Comparison of ENCODE assay signal across 1 cellular context in the genomic region with DNA sequence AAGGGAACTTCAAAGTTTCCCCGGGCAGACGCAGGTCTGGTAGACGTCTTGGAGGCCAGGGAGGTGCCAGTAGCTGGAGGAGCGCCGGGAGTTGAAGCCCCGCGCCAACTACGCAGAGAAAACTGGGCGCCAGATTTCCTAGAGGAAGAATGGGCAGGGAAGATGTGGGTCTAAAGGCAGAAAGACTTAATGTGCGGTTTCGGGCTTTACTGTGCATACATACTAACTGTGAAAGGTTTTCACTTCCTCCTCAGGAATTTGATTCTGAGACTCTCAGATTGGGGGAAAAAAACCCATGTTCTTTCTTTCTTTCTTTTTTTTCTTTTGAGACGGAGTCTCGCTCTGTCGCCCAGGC.
TF ChIP-seq lines count a peak whose summit lies in the region.

No MANE protein-coding gene starts in this region.

TF ChIP-seq in H1, 55 proteins besides CTCF, POLR2A, EP300 and RAD21 (continued from another document):
- TF ChIP-seq, protein P1, sequence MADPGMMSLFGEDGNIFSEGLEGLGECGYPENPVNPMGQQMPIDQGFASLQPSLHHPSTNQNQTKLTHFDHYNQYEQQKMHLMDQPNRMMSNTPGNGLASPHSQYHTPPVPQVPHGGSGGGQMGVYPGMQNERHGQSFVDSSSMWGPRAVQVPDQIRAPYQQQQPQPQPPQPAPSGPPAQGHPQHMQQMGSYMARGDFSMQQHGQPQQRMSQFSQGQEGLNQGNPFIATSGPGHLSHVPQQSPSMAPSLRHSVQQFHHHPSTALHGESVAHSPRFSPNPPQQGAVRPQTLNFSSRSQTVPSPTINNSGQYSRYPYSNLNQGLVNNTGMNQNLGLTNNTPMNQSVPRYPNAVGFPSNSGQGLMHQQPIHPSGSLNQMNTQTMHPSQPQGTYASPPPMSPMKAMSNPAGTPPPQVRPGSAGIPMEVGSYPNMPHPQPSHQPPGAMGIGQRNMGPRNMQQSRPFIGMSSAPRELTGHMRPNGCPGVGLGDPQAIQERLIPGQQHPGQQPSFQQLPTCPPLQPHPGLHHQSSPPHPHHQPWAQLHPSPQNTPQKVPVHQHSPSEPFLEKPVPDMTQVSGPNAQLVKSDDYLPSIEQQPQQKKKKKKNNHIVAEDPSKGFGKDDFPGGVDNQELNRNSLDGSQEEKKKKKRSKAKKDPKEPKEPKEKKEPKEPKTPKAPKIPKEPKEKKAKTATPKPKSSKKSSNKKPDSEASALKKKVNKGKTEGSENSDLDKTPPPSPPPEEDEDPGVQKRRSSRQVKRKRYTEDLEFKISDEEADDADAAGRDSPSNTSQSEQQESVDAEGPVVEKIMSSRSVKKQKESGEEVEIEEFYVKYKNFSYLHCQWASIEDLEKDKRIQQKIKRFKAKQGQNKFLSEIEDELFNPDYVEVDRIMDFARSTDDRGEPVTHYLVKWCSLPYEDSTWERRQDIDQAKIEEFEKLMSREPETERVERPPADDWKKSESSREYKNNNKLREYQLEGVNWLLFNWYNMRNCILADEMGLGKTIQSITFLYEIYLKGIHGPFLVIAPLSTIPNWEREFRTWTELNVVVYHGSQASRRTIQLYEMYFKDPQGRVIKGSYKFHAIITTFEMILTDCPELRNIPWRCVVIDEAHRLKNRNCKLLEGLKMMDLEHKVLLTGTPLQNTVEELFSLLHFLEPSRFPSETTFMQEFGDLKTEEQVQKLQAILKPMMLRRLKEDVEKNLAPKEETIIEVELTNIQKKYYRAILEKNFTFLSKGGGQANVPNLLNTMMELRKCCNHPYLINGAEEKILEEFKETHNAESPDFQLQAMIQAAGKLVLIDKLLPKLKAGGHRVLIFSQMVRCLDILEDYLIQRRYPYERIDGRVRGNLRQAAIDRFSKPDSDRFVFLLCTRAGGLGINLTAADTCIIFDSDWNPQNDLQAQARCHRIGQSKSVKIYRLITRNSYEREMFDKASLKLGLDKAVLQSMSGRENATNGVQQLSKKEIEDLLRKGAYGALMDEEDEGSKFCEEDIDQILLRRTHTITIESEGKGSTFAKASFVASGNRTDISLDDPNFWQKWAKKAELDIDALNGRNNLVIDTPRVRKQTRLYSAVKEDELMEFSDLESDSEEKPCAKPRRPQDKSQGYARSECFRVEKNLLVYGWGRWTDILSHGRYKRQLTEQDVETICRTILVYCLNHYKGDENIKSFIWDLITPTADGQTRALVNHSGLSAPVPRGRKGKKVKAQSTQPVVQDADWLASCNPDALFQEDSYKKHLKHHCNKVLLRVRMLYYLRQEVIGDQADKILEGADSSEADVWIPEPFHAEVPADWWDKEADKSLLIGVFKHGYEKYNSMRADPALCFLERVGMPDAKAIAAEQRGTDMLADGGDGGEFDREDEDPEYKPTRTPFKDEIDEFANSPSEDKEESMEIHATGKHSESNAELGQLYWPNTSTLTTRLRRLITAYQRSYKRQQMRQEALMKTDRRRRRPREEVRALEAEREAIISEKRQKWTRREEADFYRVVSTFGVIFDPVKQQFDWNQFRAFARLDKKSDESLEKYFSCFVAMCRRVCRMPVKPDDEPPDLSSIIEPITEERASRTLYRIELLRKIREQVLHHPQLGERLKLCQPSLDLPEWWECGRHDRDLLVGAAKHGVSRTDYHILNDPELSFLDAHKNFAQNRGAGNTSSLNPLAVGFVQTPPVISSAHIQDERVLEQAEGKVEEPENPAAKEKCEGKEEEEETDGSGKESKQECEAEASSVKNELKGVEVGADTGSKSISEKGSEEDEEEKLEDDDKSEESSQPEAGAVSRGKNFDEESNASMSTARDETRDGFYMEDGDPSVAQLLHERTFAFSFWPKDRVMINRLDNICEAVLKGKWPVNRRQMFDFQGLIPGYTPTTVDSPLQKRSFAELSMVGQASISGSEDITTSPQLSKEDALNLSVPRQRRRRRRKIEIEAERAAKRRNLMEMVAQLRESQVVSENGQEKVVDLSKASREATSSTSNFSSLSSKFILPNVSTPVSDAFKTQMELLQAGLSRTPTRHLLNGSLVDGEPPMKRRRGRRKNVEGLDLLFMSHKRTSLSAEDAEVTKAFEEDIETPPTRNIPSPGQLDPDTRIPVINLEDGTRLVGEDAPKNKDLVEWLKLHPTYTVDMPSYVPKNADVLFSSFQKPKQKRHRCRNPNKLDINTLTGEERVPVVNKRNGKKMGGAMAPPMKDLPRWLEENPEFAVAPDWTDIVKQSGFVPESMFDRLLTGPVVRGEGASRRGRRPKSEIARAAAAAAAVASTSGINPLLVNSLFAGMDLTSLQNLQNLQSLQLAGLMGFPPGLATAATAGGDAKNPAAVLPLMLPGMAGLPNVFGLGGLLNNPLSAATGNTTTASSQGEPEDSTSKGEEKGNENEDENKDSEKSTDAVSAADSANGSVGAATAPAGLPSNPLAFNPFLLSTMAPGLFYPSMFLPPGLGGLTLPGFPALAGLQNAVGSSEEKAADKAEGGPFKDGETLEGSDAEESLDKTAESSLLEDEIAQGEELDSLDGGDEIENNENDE (IDR thresholded peaks at IDR 0.05; ENCODE audit: insufficient replicate concordance, low read length): no peak
